Comparison of ENCODE assay signal across 8 cellular contexts in genomic region chr15:44882499-44882968, GRCh38.
DNase-seq lines count a peak whose midpoint lies in the region; ATAC-seq and TF ChIP-seq lines count a peak whose summit lies in the region.

No MANE protein-coding gene starts in this region.

- H3K27me3 ChIP-seq in foreskin keratinocyte (peaks cover 3% of the 10 kb centered on the region), upper lobe of right lung (no peaks in the 10 kb centered on the region)

- H3K36me3 ChIP-seq in upper lobe of right lung = no peaks in the 10 kb centered on the region

- TF ChIP-seq CTCF in foreskin keratinocyte (conservative IDR thresholded peaks at IDR 0.05) (no peak), upper lobe of right lung (IDR thresholded peaks at IDR 0.05) (no peak)

- H3K4me3 ChIP-seq in upper lobe of right lung = no peak overlapping the region

- H3K27ac ChIP-seq in foreskin keratinocyte (no peak overlapping the region), upper lobe of right lung (no peak overlapping the region)

- peaks cover 9% of the 10 kb centered on the region for H3K9me3 ChIP-seq in upper lobe of right lung

- peak; percentile 78 for ATAC-seq in GM18498 (IDR thresholded peaks at IDR 0.05; ENCODE audit: unreplicated experiment)
- peak; percentile 68 for ATAC-seq in GM21447 (IDR thresholded peaks at IDR 0.05; ENCODE audit: unreplicated experiment)
- ATAC-seq in HG03558 (IDR thresholded peaks at IDR 0.05; ENCODE audit: extremely low read depth, unreplicated experiment) = peak; percentile 67
- peak; percentile 88 for ATAC-seq in foreskin keratinocyte
- ATAC-seq in upper lobe of right lung = no peak
- ATAC-seq in left lobe of liver = no peak

- DNase-seq in foreskin keratinocyte = peak; percentile 37 to 68
- no peak for DNase-seq in upper lobe of right lung
- DNase-seq in left lobe of liver (ENCODE audit: low spot score) = no peak
- DNase-seq in effector CD4-positive, alpha-beta T cell = no peak
- DNase-seq in retina = no peak

- H3K4me1 ChIP-seq in foreskin keratinocyte (peaks cover 8% of the 10 kb centered on the region), upper lobe of right lung (no peaks in the 10 kb centered on the region)

- intact Hi-C loops in upper lobe of right lung (cut with DNase I) = no loop called here

Comparison
In these comparisons a context has a peak if more than half of its experiments do, and no peak if none do; other contexts are left out.
1. ATAC-seq: peak in GM18498 (single experiment), GM21447 (single experiment), HG03558 (single experiment) and foreskin keratinocyte (single experiment); none in upper lobe of right lung (single experiment) and left lobe of liver (single experiment).
2. DNase-seq: peak in foreskin keratinocyte (2 of 2); none in upper lobe of right lung (single experiment), left lobe of liver (single experiment), effector CD4-positive, alpha-beta T cell (single experiment) and retina (single experiment).